ENCODE assay signal across 1 cellular context in genomic region chr16:31201511-31202401, GRCh38.
TF ChIP-seq lines count a peak whose summit lies in the region.

No MANE protein-coding gene starts in this region.

TF ChIP-seq in HEK293, 187 proteins besides CTCF, POLR2A, EP300 and RAD21 (continued from another document):
- peak; percentile 45; the same call in 1 of the 2 replicates for TF ChIP-seq ZNF341 (tag by site-specific recombination; IDR thresholded peaks at IDR 0.05; ENCODE audit: low read depth)
- 0 out of 2 replicates have a peak, but pooled peaks have one; percentile 25 for TF ChIP-seq ZNF2 (tag by site-specific recombination; IDR thresholded peaks at IDR 0.05)
- TF ChIP-seq ZNF449 (tag by site-specific recombination; IDR thresholded peaks at IDR 0.05): no peak
- TF ChIP-seq KLF17 (tag by site-specific recombination; IDR thresholded peaks at IDR 0.05): 0 out of 2 replicates have a peak, but pooled peaks have one; percentile 28
- TF ChIP-seq ZNF624 (tag by site-specific recombination; IDR thresholded peaks at IDR 0.05): no peak
- no peak for TF ChIP-seq GLI2 (tag by site-specific recombination; IDR thresholded peaks at IDR 0.05; ENCODE audit: borderline replicate concordance, low read depth)
